1 cellular context compared by ENCODE assay signal in the genomic region with DNA sequence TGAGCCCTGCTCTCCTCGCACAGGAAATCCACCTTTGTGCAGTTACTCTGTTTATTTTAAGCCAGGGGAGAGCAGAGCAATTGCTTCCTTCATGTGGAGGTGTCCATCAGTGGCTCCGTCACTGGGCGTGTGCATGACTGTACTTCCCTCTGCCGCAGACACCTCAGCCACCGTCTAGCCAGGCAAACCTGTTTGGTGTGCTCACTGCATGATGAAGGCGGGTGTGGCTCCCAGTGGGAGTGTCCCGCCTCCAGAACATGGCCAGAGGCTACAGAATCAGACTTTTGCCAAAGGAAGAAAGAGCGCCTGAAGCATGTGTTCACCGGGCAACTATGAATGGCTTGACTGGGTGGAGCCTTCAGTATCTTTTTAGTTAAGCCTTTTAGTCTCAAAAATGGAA.
TF ChIP-seq lines count a peak whose summit lies in the region.

No MANE protein-coding gene starts in this region.

TF ChIP-seq in SK-N-SH, 30 proteins besides CTCF, POLR2A, EP300 and RAD21 (continued from another document):
- TF ChIP-seq REST (IDR thresholded peaks at IDR 0.05; ENCODE audit: low read depth, low read length) (no peak), GATA2 (CRISPR knock-in tag; IDR thresholded peaks at IDR 0.05) (no peak), GABPA (IDR thresholded peaks at IDR 0.05; ENCODE audit: low read depth) (no peak), FOSL2 (IDR thresholded peaks at IDR 0.05; ENCODE audit: borderline replicate concordance, low read depth) (no peak), MEF2A (IDR thresholded peaks at IDR 0.05; ENCODE audit: borderline replicate concordance, low read depth) (no peak), USF2 (IDR thresholded peaks at IDR 0.05; ENCODE audit: borderline replicate concordance, low read depth, low read length) (no peak), ZBTB33 (IDR thresholded peaks at IDR 0.05; ENCODE audit: borderline replicate concordance, low read depth) (no peak), FOXM1 (IDR thresholded peaks at IDR 0.05; ENCODE audit: low read depth) (no peak), CHD2 (IDR thresholded peaks at IDR 0.05; ENCODE audit: low read length, partially characterized antibody) (no peak), TAF1 (IDR thresholded peaks at IDR 0.05; ENCODE audit: borderline replicate concordance, low read depth, low read length) (no peak), SIN3A (IDR thresholded peaks at IDR 0.05; ENCODE audit: borderline replicate concordance, low read depth, low read length) (no peak), EZH2phosphoT487 (IDR thresholded peaks at IDR 0.05; ENCODE audit: borderline replicate concordance, low read depth) (no peak), FOXJ3 (CRISPR knock-in tag; IDR thresholded peaks at IDR 0.05) (no peak), MXI1 (IDR thresholded peaks at IDR 0.05; ENCODE audit: low read depth, low read length) (no peak), TEAD4 (IDR thresholded peaks at IDR 0.05; ENCODE audit: borderline replicate concordance, insufficient read depth) (no peak)
- TF ChIP-seq, protein P1, sequence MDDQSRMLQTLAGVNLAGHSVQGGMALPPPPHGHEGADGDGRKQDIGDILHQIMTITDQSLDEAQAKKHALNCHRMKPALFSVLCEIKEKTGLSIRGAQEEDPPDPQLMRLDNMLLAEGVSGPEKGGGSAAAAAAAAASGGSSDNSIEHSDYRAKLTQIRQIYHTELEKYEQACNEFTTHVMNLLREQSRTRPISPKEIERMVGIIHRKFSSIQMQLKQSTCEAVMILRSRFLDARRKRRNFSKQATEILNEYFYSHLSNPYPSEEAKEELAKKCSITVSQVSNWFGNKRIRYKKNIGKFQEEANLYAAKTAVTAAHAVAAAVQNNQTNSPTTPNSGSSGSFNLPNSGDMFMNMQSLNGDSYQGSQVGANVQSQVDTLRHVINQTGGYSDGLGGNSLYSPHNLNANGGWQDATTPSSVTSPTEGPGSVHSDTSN (IDR thresholded peaks at IDR 0.05), result no peak
- TF ChIP-seq, protein P2, sequence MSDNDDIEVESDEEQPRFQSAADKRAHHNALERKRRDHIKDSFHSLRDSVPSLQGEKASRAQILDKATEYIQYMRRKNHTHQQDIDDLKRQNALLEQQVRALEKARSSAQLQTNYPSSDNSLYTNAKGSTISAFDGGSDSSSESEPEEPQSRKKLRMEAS (IDR thresholded peaks at IDR 0.05; ENCODE audit: low read depth), result no peak
